8 cellular contexts compared by ENCODE assay signal in the genomic region with DNA sequence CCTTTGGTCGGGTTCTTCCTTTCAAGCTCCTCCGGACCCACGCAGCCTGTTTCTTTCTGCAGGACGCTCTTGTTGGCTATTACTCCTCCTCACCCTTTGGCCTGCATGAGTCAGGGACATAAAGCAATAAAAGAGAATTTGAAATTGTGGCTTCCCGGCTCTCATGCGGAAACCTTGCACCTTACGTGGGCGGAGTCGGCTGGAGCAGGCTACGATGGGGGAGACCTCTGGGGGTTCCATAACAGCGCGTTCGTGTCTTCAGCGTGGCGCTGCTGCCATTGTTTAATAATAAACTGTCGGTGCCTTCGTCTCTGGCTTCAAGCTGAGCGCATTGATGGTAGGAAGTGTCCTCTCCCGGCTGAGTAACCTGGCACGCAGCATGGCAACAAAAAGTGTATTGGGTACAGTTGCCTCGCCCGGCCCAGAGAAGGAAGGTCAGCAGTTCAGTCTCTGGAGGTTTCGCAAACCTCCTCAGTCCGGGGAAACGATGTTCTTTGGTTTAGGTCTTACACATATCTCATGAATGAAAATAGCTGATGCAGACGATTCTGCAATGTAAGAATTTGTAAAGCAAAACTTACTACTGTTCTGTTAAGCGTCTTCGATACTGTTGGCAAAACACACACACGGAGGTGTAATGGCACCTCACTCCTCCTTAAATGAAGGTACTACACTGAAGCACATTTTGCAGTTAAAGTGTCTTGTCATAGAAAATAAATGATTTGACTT. TPM values are rescaled to one million over a fixed set of nuclear protein-coding genes. Genes with fewer than 3 reads are reported as not detected.
DNase-seq lines count a peak whose midpoint lies in the region; ATAC-seq and TF ChIP-seq lines count a peak whose summit lies in the region.

No MANE protein-coding gene starts in this region.

- no TSS peak for BruUV-seq in OCI-LY7 (replicated peaks; lab: Mats Ljungman, UMichigan)

- TF ChIP-seq RAD21 in liver (IDR thresholded peaks at IDR 0.05) = no peak

- POLR2A ChIA-PET in OCI-LY7 (lab: Charles Lee) = interaction anchor here (0.5 to 1.4 kb wide), 9 partner anchors 9 to 280 kb away, joined by 3 to 4 read pairs (median 3); no protein-coding TSS in a partner anchor

- DNase-seq in OCI-LY7 (ENCODE audit: low spot score) (no peak), cerebellar cortex (ENCODE audit: low spot score) (peak; percentile 61), retina (no peak)

- H3K4me3 ChIP-seq in BLaER1 treated with 17β-estradiol and CSF1 and Interleukin-3, amounts not matched to agents 10 nM and 100 nM = peak overlapping the region; percentile 82 to 98 (median 93)
- H3K4me3 ChIP-seq in OCI-LY7 (ENCODE audit: low read depth, low read length, poor library complexity, severe bottlenecking) (peak overlapping the region; percentile 73), liver (ENCODE audit: low read depth in 1 of 3, low read length in 3 of 3) (peak overlapping the region; percentile 73 to 89 (median 77)), stomach smooth muscle (ENCODE audit: low read length in 2 of 2) (peak overlapping the region; percentile 93 to 96)

- H3K27ac ChIP-seq in BLaER1 treated with 17β-estradiol and CSF1 and Interleukin-3, amounts not matched to agents 10 nM and 100 nM = peak overlapping the region in 10 of 11 experiments; percentile 77 to 97 (median 86); a peak in 18 of 22 replicates
- no peak overlapping the region for H3K27ac ChIP-seq in OCI-LY7 (ENCODE audit: low read depth, low read length, poor library complexity, severe bottlenecking)
- peak overlapping the region; percentile 90 for H3K27ac ChIP-seq in liver (ENCODE audit: low read depth in 1 of 2, low read length in 2 of 2)
- H3K27ac ChIP-seq in stomach smooth muscle (ENCODE audit: low read length) = no peak overlapping the region

- intact Hi-C loops in OCI-LY7 (cut with micrococcal nuclease; ENCODE audit: unreplicated experiment) = loop anchor here (5.0 to 10.0 kb wide), 4 partner anchors 317 to 650 kb away; a partner anchor contains a TSS

- H3K36me3 ChIP-seq in BLaER1 treated with 17β-estradiol and CSF1 and Interleukin-3, amounts not matched to agents 10 nM and 100 nM = peaks cover 0 to 18% (median 7%) of the 10 kb centered on the region in 11 experiments; a peak in 13 of 22 replicates
- peaks cover 12% of the 10 kb centered on the region for H3K36me3 ChIP-seq in OCI-LY7 (ENCODE audit: insufficient read depth, low read length)
- H3K36me3 ChIP-seq in liver (ENCODE audit: control insufficient read depth in 4 of 4, insufficient read depth in 3 of 4, low read depth in 1 of 4, low read length in 3 of 4) = no peaks in the 10 kb centered on the region
- no peaks in the 10 kb centered on the region for H3K36me3 ChIP-seq in stomach smooth muscle (ENCODE audit: control insufficient read depth in 2 of 2, insufficient read depth in 2 of 2, low read length in 2 of 2)

- CTCF ChIA-PET in OCI-LY7 (lab: Charles Lee; ENCODE audit: unreplicated experiment) = interaction anchor here (0.7 kb wide), 1 partner anchor 41 kb away, joined by 3 read pairs; no protein-coding TSS in a partner anchor

- H3K9me3 ChIP-seq in BLaER1 treated with 17β-estradiol and CSF1 and Interleukin-3, amounts not matched to agents 10 nM and 100 nM (replicated peaks in 1 of 11) = peaks cover under 1 to 11% (median 4%) of the 10 kb centered on the region in 11 experiments; a peak in 17 of 22 replicates
- 0 out of 2 replicates have a peak, but pooled peaks cover 4% of the 10 kb centered on the region for H3K9me3 ChIP-seq in OCI-LY7 (ENCODE audit: low read length)
- H3K9me3 ChIP-seq in liver (ENCODE audit: control insufficient read depth in 4 of 4, low read length in 3 of 4) = no peaks in the 10 kb centered on the region
- H3K9me3 ChIP-seq in stomach smooth muscle (ENCODE audit: control insufficient read depth in 2 of 2, low read length in 2 of 2) = no peaks in the 10 kb centered on the region

- H4K20me1 ChIP-seq in BLaER1 treated with 17β-estradiol and CSF1 and Interleukin-3, amounts not matched to agents 10 nM and 100 nM = no peaks in the 10 kb centered on the region; a peak in 1 of 22 replicates
- H4K20me1 ChIP-seq in OCI-LY7 (ENCODE audit: insufficient read depth, low read length) = no peaks in the 10 kb centered on the region

- no peaks in the 10 kb centered on the region for H3K9me2 ChIP-seq in OCI-LY7 (ENCODE audit: insufficient read depth, low read length)

- peak overlapping the region; percentile 94 for H2AFZ ChIP-seq in OCI-LY7 (ENCODE audit: low read length)

- ATAC-seq in GM18873 (IDR thresholded peaks at IDR 0.05; ENCODE audit: low FRiP score, unreplicated experiment) (peak; percentile 15), HG03066 (IDR thresholded peaks at IDR 0.05; ENCODE audit: low read depth, unreplicated experiment) (peak; percentile 21)

- WGBS in liver = 2% methylated on average over 29 of the region's 29 CpGs

- TF ChIP-seq CTCF in OCI-LY7 (conservative IDR thresholded peaks at IDR 0.05; ENCODE audit: low read length) (no peak), liver (IDR thresholded peaks at IDR 0.05; ENCODE audit: low read depth, low read length, missing input control) (no peak)

- peaks cover 17% of the 10 kb centered on the region; the same call in 1 of the 2 replicates for H3K79me2 ChIP-seq in OCI-LY7 (ENCODE audit: insufficient read depth, low read depth, low read length)

- no peaks in the 10 kb centered on the region for H3K27me3 ChIP-seq in BLaER1 treated with 17β-estradiol and CSF1 and Interleukin-3, amounts not matched to agents 10 nM and 100 nM
- H3K27me3 ChIP-seq in liver (ENCODE audit: control insufficient read depth in 4 of 4, insufficient read depth in 4 of 4, low read length in 3 of 4) (no peaks in the 10 kb centered on the region), stomach smooth muscle (ENCODE audit: control insufficient read depth in 1 of 2, insufficient read depth in 2 of 2, low read length in 2 of 2) (no peaks in the 10 kb centered on the region)

- peak overlapping the region; percentile 81 to 97 (median 89) for H3K9ac ChIP-seq in BLaER1 treated with 17β-estradiol and CSF1 and Interleukin-3, amounts not matched to agents 10 nM and 100 nM
- H3K9ac ChIP-seq in liver (ENCODE audit: low read depth in 1 of 2, low read length in 2 of 2) (peak overlapping the region in 1 of 2 donors; percentile 33), stomach smooth muscle (ENCODE audit: low read length in 2 of 2) (peak overlapping the region; percentile 58 to 94)

- H3K4me1 ChIP-seq in BLaER1 treated with 17β-estradiol and CSF1 and Interleukin-3, amounts not matched to agents 10 nM and 100 nM = peaks cover 12 to 28% (median 24%) of the 10 kb centered on the region in 10 experiments
- H3K4me1 ChIP-seq in OCI-LY7 (ENCODE audit: insufficient read depth, low read length, poor library complexity, severe bottlenecking) (peaks cover 16% of the 10 kb centered on the region), liver (ENCODE audit: control insufficient read depth in 4 of 4, insufficient read depth in 4 of 4, low read length in 3 of 4) (peaks cover 0 to 16% (median 8%) of the 10 kb centered on the region in 4 donors), stomach smooth muscle (ENCODE audit: control insufficient read depth, insufficient read depth, low read length) (no peaks in the 10 kb centered on the region)

- H3K4me2 ChIP-seq in BLaER1 treated with 17β-estradiol and CSF1 and Interleukin-3, amounts not matched to agents 10 nM and 100 nM = peak overlapping the region; percentile 81 to 95 (median 92)
- peak overlapping the region; percentile 69 for H3K4me2 ChIP-seq in OCI-LY7 (ENCODE audit: low read length)

TF ChIP-seq in liver, 16 proteins besides CTCF, POLR2A, EP300 and RAD21 (continues in another document):
- TF ChIP-seq SP1 (IDR thresholded peaks at IDR 0.05) (peak; percentile 47), FOXA1 (IDR thresholded peaks at IDR 0.05) (no peak), FOXA2 (IDR thresholded peaks at IDR 0.05) (no peak), HNF4A (conservative IDR thresholded peaks at IDR 0.05) (peak; percentile 32 to 35), EGR1 (IDR thresholded peaks at IDR 0.05; ENCODE audit: low read depth in 2 of 2) (peak in 1 of 2 donors; percentile 75), HNF4G (IDR thresholded peaks at IDR 0.05) (peak; percentile 9), RXRA (IDR thresholded peaks at IDR 0.05) (peak; percentile 59 to 72), NR2F2 (IDR thresholded peaks at IDR 0.05) (peak; percentile 46), TAF1 (conservative IDR thresholded peaks at IDR 0.05) (no peak), JUND (IDR thresholded peaks at IDR 0.05) (peak in 1 of 2 donors; percentile 7)
- TF ChIP-seq, protein P1, sequence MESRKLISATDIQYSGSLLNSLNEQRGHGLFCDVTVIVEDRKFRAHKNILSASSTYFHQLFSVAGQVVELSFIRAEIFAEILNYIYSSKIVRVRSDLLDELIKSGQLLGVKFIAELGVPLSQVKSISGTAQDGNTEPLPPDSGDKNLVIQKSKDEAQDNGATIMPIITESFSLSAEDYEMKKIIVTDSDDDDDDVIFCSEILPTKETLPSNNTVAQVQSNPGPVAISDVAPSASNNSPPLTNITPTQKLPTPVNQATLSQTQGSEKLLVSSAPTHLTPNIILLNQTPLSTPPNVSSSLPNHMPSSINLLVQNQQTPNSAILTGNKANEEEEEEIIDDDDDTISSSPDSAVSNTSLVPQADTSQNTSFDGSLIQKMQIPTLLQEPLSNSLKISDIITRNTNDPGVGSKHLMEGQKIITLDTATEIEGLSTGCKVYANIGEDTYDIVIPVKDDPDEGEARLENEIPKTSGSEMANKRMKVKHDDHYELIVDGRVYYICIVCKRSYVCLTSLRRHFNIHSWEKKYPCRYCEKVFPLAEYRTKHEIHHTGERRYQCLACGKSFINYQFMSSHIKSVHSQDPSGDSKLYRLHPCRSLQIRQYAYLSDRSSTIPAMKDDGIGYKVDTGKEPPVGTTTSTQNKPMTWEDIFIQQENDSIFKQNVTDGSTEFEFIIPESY (IDR thresholded peaks at IDR 0.05) = no peak
- TF ChIP-seq, protein P2, sequence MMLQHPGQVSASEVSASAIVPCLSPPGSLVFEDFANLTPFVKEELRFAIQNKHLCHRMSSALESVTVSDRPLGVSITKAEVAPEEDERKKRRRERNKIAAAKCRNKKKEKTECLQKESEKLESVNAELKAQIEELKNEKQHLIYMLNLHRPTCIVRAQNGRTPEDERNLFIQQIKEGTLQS (IDR thresholded peaks at IDR 0.05) = no peak

RNA-seq across cellular contexts. Expression of a gene that starts 0.6 kb away (rescaled TPM):
- total RNA-seq in OCI-LY7 (2014; rRNA removed; shearing (Covaris generic)) = 5.3 and 8.1 TPM in 2 replicates
- 12.6 and 13.1 TPM in 2 replicates for total RNA-seq in OCI-LY7 (2022)
- total RNA-seq in liver = 10 to 100 TPM in 1 of 2 donors, 1 to 10 TPM in 1; 7.5 to 11.6 TPM
- 1 to 10 TPM; 1.9 to 4.7 TPM for polyA plus RNA-seq in liver

RNA-seq across cellular contexts. Expression of a gene that starts 4.5 kb away (rescaled TPM):
- not detected in 2 replicates for total RNA-seq in OCI-LY7 (2014; rRNA removed; shearing (Covaris generic))
- not detected in 2 replicates for total RNA-seq in OCI-LY7 (2022)
- total RNA-seq in liver = under 1 TPM; 0.09 to 0.17 TPM
- under 1 TPM; 0.01 to 0.04 TPM for polyA plus RNA-seq in liver

Comparison
In these comparisons a context has a peak if more than half of its experiments do, and no peak if none do; other contexts are left out.
1. H3K27ac ChIP-seq: peak in BLaER1 treated with 17β-estradiol and CSF1 and Interleukin-3, amounts not matched to agents 10 nM and 100 nM (10 of 11) and liver (2 of 2); none in OCI-LY7 (single experiment) and stomach smooth muscle (single experiment).
2. Peak in every context shown above with its lines, with median percentiles within 50 percentile points of each other: H3K4me3 ChIP-seq.